In genomic region chr2:232333361-232334135, GRCh38 we compare ENCODE assay signal across 1 cellular context.
TF ChIP-seq lines count a peak whose summit lies in the region.

No MANE protein-coding gene starts in this region.

TF ChIP-seq in HCT116, 20 proteins besides CTCF, POLR2A, EP300 and RAD21 (continued from another document):
- TF ChIP-seq, protein P1, sequence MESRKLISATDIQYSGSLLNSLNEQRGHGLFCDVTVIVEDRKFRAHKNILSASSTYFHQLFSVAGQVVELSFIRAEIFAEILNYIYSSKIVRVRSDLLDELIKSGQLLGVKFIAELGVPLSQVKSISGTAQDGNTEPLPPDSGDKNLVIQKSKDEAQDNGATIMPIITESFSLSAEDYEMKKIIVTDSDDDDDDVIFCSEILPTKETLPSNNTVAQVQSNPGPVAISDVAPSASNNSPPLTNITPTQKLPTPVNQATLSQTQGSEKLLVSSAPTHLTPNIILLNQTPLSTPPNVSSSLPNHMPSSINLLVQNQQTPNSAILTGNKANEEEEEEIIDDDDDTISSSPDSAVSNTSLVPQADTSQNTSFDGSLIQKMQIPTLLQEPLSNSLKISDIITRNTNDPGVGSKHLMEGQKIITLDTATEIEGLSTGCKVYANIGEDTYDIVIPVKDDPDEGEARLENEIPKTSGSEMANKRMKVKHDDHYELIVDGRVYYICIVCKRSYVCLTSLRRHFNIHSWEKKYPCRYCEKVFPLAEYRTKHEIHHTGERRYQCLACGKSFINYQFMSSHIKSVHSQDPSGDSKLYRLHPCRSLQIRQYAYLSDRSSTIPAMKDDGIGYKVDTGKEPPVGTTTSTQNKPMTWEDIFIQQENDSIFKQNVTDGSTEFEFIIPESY (IDR thresholded peaks at IDR 0.05; ENCODE audit: extremely low read depth, insufficient replicate concordance, low read length), result no peak
- TF ChIP-seq CEBPB (IDR thresholded peaks at IDR 0.05; ENCODE audit: low read depth) (no peak), EZH2phosphoT487 (IDR thresholded peaks at IDR 0.05; ENCODE audit: borderline replicate concordance) (no peak), EGR1 (IDR thresholded peaks at IDR 0.05; ENCODE audit: low read depth) (no peak), SP1 (IDR thresholded peaks at IDR 0.05; ENCODE audit: low read depth) (no peak), YY1 (IDR thresholded peaks at IDR 0.05; ENCODE audit: extremely low read depth, insufficient replicate concordance, low read depth, low read length) (no peak), REST (IDR thresholded peaks at IDR 0.05; ENCODE audit: low read depth) (no peak)
